Comparison of ENCODE assay signal across 37 cellular contexts in the genomic region with DNA sequence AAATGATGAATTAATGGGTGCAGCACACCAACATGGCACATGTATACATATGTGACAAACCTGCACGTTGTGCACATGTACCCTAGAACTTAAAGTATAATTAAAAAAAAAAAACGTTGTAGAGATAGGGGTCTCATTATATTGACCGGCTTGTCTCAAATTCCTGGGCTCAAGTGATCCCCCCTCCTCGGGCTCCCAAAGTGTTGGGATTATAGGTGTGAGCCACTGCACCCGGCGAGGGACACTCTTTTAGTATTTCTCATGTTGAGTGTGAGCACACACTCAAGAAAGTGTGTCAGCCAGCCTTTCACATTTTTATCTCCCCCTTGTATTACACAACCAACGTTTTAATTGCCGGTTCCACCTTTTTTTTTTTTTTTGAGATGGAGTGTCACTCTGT.
"Had no signal": no experiment of that assay in that cellular context is flagged by ENCODE, and none has a peak within 500 bp of the region (broad histone marks: within the 10 kb centered on the region; RNA-seq: fewer than 3 reads in every experiment).

No MANE protein-coding gene starts in this region.

- DNase-seq: activated effector memory CD4-positive, alpha-beta T cell treated with anti-CD3 and anti-CD28 coated beads, Interleukin-2, amount 50 U/mL, for 16 hours; activated effector memory CD4-positive, alpha-beta T cell treated with Interleukin-2 at 50 U/mL for 16 hours; activated gamma-delta T cell; activated gamma-delta T cell treated with Interleukin-2 at 50 U/mL for 16 hours; activated naive CD4-positive, alpha-beta T cell; activated naive CD4-positive, alpha-beta T cell treated with anti-CD3 and anti-CD28 coated beads for 36 hours; activated naive CD4-positive, alpha-beta T cell treated with anti-CD3 and anti-CD28 coated beads, Interleukin-2, amount 10 ng/mL, durations not matched to agents 7 days and 5 days; activated naive CD4-positive, alpha-beta T cell treated with anti-CD3 and anti-CD28 coated beads, Interleukin-2, amount 50 U/mL, for 16 hours; activated naive CD4-positive, alpha-beta T cell treated with Interleukin-2 at 50 U/mL for 16 hours; activated naive CD8-positive, alpha-beta T cell treated with anti-CD3 and anti-CD28 coated beads for 36 hours; activated naive CD8-positive, alpha-beta T cell treated with anti-CD3 and anti-CD28 coated beads, Interleukin-2, amount 10 ng/mL, durations not matched to agents 7 days and 5 days; activated naive CD8-positive, alpha-beta T cell treated with anti-CD3 and anti-CD28 coated beads, Interleukin-2, amount 50 U/mL, for 24 hours; activated T-cell treated with anti-CD3 and anti-CD28 coated beads, Interleukin-2, amount 50 U/mL, for 1 hour; activated T-cell treated with anti-CD3 and anti-CD28 coated beads, Interleukin-2, amount 50 U/mL, for 24 hours; activated T-cell treated with anti-CD3 and anti-CD28 coated beads, Interleukin-2, amount 50 U/mL, for 4 hours; activated T-cell treated with anti-CD3 and anti-CD28 coated beads, Interleukin-2, amount 50 U/mL, for 48 hours; activated T-cell treated with anti-CD3 and anti-CD28 coated beads, Interleukin-2, amount 50 U/mL, for 72 hours; adrenal gland; amniotic stem cell; amygdala; anterior cingulate cortex; body of pancreas; brain microvascular endothelial cell; caudate nucleus; central memory CD4-positive, alpha-beta T cell; cerebellar nuclear complex had no signal

- H3K4me1 ChIP-seq: adrenal gland, ascending aorta, body of pancreas, breast epithelium had no signal

- ATAC-seq: activated naive CD4-positive, alpha-beta T cell treated with anti-CD3 and anti-CD28 coated beads, Interleukin-2, amount 50 U/mL, for 72 hours; activated naive CD8-positive, alpha-beta T cell treated with anti-CD3 and anti-CD28 coated beads, Interleukin-2, amount 50 U/mL, for 24 hours; activated T-cell treated with anti-CD3 and anti-CD28 coated beads, Interleukin-2, amount 50 U/mL, for 4 hours; activated T-cell treated with anti-CD3 and anti-CD28 coated beads, Interleukin-2, amount 50 U/mL, for 72 hours; activated T-helper 17 cell treated with anti-CD3 and anti-CD28 coated beads, Interleukin-2, amount 50 U/mL, for 72 hours; body of pancreas had no signal

- H3K27me3 Mint-ChIP-seq: activated naive CD4-positive, alpha-beta T cell treated with anti-CD3 and anti-CD28 coated beads, Interleukin-2, amount 50 U/mL, for 24 hours; activated naive CD8-positive, alpha-beta T cell; brain had no signal

- H3K36me3 Mint-ChIP-seq: activated naive CD4-positive, alpha-beta T cell treated with anti-CD3 and anti-CD28 coated beads, Interleukin-2, amount 10 ng/mL, durations not matched to agents 7 days and 5 days; activated naive CD4-positive, alpha-beta T cell treated with anti-CD3 and anti-CD28 coated beads, Interleukin-2, amount 50 U/mL, for 24 hours; brain had no signal

- H3K4me1 Mint-ChIP-seq: brain had no signal

- H3K4me3 Mint-ChIP-seq: activated naive CD4-positive, alpha-beta T cell treated with anti-CD3 and anti-CD28 coated beads for 36 hours; activated naive CD4-positive, alpha-beta T cell treated with anti-CD3 and anti-CD28 coated beads, Interleukin-2, amount 10 ng/mL, durations not matched to agents 7 days and 5 days; activated naive CD4-positive, alpha-beta T cell treated with anti-CD3 and anti-CD28 coated beads, Interleukin-2, amount 50 U/mL, for 24 hours; activated naive CD8-positive, alpha-beta T cell; activated naive CD8-positive, alpha-beta T cell treated with anti-CD3 and anti-CD28 coated beads for 36 hours; activated naive CD8-positive, alpha-beta T cell treated with anti-CD3 and anti-CD28 coated beads, Interleukin-2, amount 10 ng/mL, durations not matched to agents 7 days and 5 days; activated naive CD8-positive, alpha-beta T cell treated with anti-CD3 and anti-CD28 coated beads, Interleukin-2, amount 50 U/mL, for 24 hours; activated T-cell treated with anti-CD3 and anti-CD28 coated beads, Interleukin-2, amount 50 U/mL, for 24 hours; activated T-cell treated with anti-CD3 and anti-CD28 coated beads, Interleukin-2, amount 50 U/mL, for 4 hours; activated T-cell treated with anti-CD3 and anti-CD28 coated beads, Interleukin-2, amount 50 U/mL, for 72 hours; activated T-helper 1 cell treated with anti-CD3 and anti-CD28 coated beads, Interleukin-12 subunit alpha, Interleukin-12 subunit beta, Interleukin-2, Interleukin-4 antibody, amounts not matched to agents 30 ng/mL and 10 ng/mL and 1 ng/mL, durations not matched to agents 14 hours and 24 hours and 36 hours; activated T-helper 17 cell treated with anti-CD3 and anti-CD28 coated beads, Interleukin-2, amount 50 U/mL, for 72 hours; central memory CD8-positive, alpha-beta T cell had no signal

- H3K9me3 Mint-ChIP-seq: activated naive CD4-positive, alpha-beta T cell treated with anti-CD3 and anti-CD28 coated beads for 36 hours; activated naive CD4-positive, alpha-beta T cell treated with anti-CD3 and anti-CD28 coated beads, Interleukin-2, amount 50 U/mL, for 24 hours; activated T-helper 17 cell treated with anti-CD3 and anti-CD28 coated beads, Interleukin-2, amount 50 U/mL, for 72 hours; central memory CD8-positive, alpha-beta T cell had no signal

- H3K4me3 ChIP-seq: adrenal gland, ascending aorta, body of pancreas, breast epithelium, cardiac muscle cell had no signal

- H3K27ac ChIP-seq: adrenal gland, ascending aorta, body of pancreas, brain microvascular endothelial cell, breast epithelium, cardiac muscle cell had no signal

- H3K27me3 ChIP-seq: adrenal gland, ascending aorta, body of pancreas, brain microvascular endothelial cell, breast epithelium, cardiac muscle cell had no signal

- H3K36me3 ChIP-seq: adrenal gland, ascending aorta, brain microvascular endothelial cell, breast epithelium, cardiac muscle cell had no signal

- H3K9me3 ChIP-seq: adrenal gland, ascending aorta, body of pancreas, breast epithelium had no signal

- H3K27ac Mint-ChIP-seq: activated naive CD4-positive, alpha-beta T cell treated with anti-CD3 and anti-CD28 coated beads for 36 hours; activated naive CD4-positive, alpha-beta T cell treated with anti-CD3 and anti-CD28 coated beads, Interleukin-2, amount 10 ng/mL, durations not matched to agents 7 days and 5 days; activated naive CD4-positive, alpha-beta T cell treated with anti-CD3 and anti-CD28 coated beads, Interleukin-2, amount 50 U/mL, for 24 hours; activated naive CD4-positive, alpha-beta T cell treated with anti-CD3 and anti-CD28 coated beads, Interleukin-2, amount 50 U/mL, for 72 hours; activated naive CD8-positive, alpha-beta T cell; activated naive CD8-positive, alpha-beta T cell treated with anti-CD3 and anti-CD28 coated beads for 36 hours; activated naive CD8-positive, alpha-beta T cell treated with anti-CD3 and anti-CD28 coated beads, Interleukin-2, amount 10 ng/mL, durations not matched to agents 7 days and 5 days; activated naive CD8-positive, alpha-beta T cell treated with anti-CD3 and anti-CD28 coated beads, Interleukin-2, amount 50 U/mL, for 24 hours; activated T-cell treated with anti-CD3 and anti-CD28 coated beads, Interleukin-2, amount 50 U/mL, for 24 hours; activated T-cell treated with anti-CD3 and anti-CD28 coated beads, Interleukin-2, amount 50 U/mL, for 72 hours; activated T-helper 1 cell treated with anti-CD3 and anti-CD28 coated beads, Interleukin-12 subunit alpha, Interleukin-12 subunit beta, Interleukin-2, Interleukin-4 antibody, amounts not matched to agents 30 ng/mL and 10 ng/mL and 1 ng/mL, durations not matched to agents 14 hours and 24 hours and 36 hours; activated T-helper 17 cell treated with anti-CD3 and anti-CD28 coated beads, Interleukin-2, amount 50 U/mL, for 72 hours; activated T-helper 2 cell treated with anti-CD3 and anti-CD28 coated beads, Interferon-gamma antibody, Interleukin-2, Interleukin-4, amounts not matched to agents 10 μg/mL and 5 μg/mL and 100 μg/mL, durations not matched to agents 14 hours and 24 hours and 36 hours; brain had no signal
